ENCODE assay signal across 8 cellular contexts in genomic region chr6:148509789-148510581, GRCh38.
A peak's percentile ranks its signal among the peaks of the same experiment; 100 is the strongest.
DNase-seq lines count a peak whose midpoint lies in the region; ATAC-seq and TF ChIP-seq lines count a peak whose summit lies in the region.

No MANE protein-coding gene starts in this region.

- no peaks in the 10 kb centered on the region for H3K9me3 Mint-ChIP-seq in mesothelial cell of epicardium
- no peaks in the 10 kb centered on the region for H3K9me3 Mint-ChIP-seq in effector memory CD8-positive, alpha-beta T cell

- H3K9me3 ChIP-seq in vagina, result no peaks in the 10 kb centered on the region

- TF ChIP-seq POLR2A in vagina (IDR thresholded peaks at IDR 0.05), result no peak

- H3K4me1 Mint-ChIP-seq in mesothelial cell of epicardium, result peaks cover 39% of the 10 kb centered on the region
- no peaks in the 10 kb centered on the region for H3K4me1 Mint-ChIP-seq in effector memory CD8-positive, alpha-beta T cell (ENCODE audit: low read depth in 2 of 2)

- ATAC-seq in GM18517 (IDR thresholded peaks at IDR 0.05; ENCODE audit: unreplicated experiment) (peak; percentile 85), HG02970 (IDR thresholded peaks at IDR 0.05; ENCODE audit: low FRiP score, unreplicated experiment) (peak; percentile 57)
- ATAC-seq in effector memory CD8-positive, alpha-beta T cell (replicated peaks), result no peak

- H3K36me3 Mint-ChIP-seq in mesothelial cell of epicardium, result no peaks in the 10 kb centered on the region
- H3K36me3 Mint-ChIP-seq in effector memory CD8-positive, alpha-beta T cell (ENCODE audit: insufficient read depth), result no peaks in the 10 kb centered on the region

- H3K4me3 ChIP-seq in vagina, result peak overlapping the region; percentile 44 to 49

- H3K27ac Mint-ChIP-seq in mesothelial cell of epicardium, result peak overlapping the region; percentile 82
- H3K27ac Mint-ChIP-seq in effector memory CD8-positive, alpha-beta T cell, result no peak overlapping the region

- H3K27ac ChIP-seq in vagina, result peak overlapping the region; percentile 94

- intact Hi-C loops in vagina (cut with DNase I), result no loop called here

- peak overlapping the region; percentile 65 for H3K4me3 Mint-ChIP-seq in mesothelial cell of epicardium
- H3K4me3 Mint-ChIP-seq in effector memory CD8-positive, alpha-beta T cell, result no peak overlapping the region

- DNase-seq in NCI-H82 treated with DMSO at 0.1 percent for 48 hours (lab: John Stamatoyannopoulos, UW; ENCODE audit: unreplicated experiment), result peak; percentile 39
- peak; percentile 80 for DNase-seq in dermis blood vessel endothelial cell
- no peak for DNase-seq in mesothelial cell of epicardium (ENCODE audit: low spot score in 2 of 2, unreplicated experiment in 2 of 2)
- DNase-seq in vagina (ENCODE audit: extremely low spot score in 2 of 2), result no peak
- no peak for DNase-seq in effector memory CD8-positive, alpha-beta T cell
- no peak for DNase-seq in stimulated activated CD4-positive, alpha-beta T cell treated with anti-CD3 and anti-CD28 coated beads, Interleukin-1b, Interleukin-23, amount 100 ng/mL, for 48 hours

- H3K4me1 ChIP-seq in vagina, result peaks cover 46% of the 10 kb centered on the region

- no peaks in the 10 kb centered on the region for H3K36me3 ChIP-seq in vagina

- H3K27me3 Mint-ChIP-seq in mesothelial cell of epicardium (ENCODE audit: low read depth), result no peaks in the 10 kb centered on the region
- peaks cover 53 to 74% of the 10 kb centered on the region in 2 donors for H3K27me3 Mint-ChIP-seq in effector memory CD8-positive, alpha-beta T cell

- TF ChIP-seq CTCF in mesothelial cell of epicardium (IDR thresholded peaks at IDR 0.05; ENCODE audit: unreplicated experiment) (no peak), vagina (IDR thresholded peaks at IDR 0.05) (no peak)

- H3K27me3 ChIP-seq in vagina, result no peaks in the 10 kb centered on the region

Comparison
In these comparisons a context has a peak if more than half of its experiments do, and no peak if none do; other contexts are left out.
1. DNase-seq: peak in NCI-H82 treated with DMSO at 0.1 percent for 48 hours (single experiment) and dermis blood vessel endothelial cell (single experiment); none in mesothelial cell of epicardium (0 of 2), vagina (0 of 2), effector memory CD8-positive, alpha-beta T cell (0 of 3) and stimulated activated CD4-positive, alpha-beta T cell treated with anti-CD3 and anti-CD28 coated beads, Interleukin-1b, Interleukin-23, amount 100 ng/mL, for 48 hours (single experiment).